In the genomic region with DNA sequence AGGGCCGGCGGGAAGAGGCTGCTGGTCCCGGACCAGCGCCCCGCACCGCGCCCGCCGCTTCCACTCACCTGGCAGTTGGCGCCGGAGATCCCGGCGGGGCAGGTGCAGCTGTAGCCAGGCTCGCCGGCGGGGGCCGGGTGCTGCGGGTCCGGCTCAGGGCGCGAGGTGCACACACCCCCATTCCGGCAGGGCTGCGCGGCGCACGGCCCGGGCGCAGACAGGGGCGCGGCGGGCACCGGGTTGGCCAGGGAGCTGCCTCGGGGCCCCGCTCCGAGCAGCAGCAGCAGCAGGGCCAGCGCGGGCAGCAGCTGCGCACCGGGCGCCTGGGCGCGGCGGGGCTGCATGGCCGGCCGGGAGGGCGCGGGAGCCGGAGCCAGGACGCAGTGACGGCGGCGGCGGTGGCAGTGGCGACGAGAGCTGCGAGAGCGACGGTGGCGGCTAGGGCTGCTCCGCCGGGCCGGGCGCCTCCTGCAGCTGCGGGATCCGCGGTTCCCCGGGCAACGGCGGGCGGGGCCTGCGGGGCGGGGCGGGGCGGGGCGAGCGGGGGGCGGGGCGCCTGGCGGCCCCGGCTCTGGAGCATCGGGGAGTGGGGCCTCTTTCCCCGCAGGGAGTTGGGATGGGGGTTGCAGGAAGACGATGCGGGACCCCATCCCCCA, we compare ENCODE assay signal across 8 cellular contexts. TPM values are rescaled to one million over a fixed set of nuclear protein-coding genes. Genes with fewer than 3 reads are reported as not detected.
DNase-seq lines count a peak whose midpoint lies in the region; ATAC-seq and TF ChIP-seq lines count a peak whose summit lies in the region.

A gene with protein sequence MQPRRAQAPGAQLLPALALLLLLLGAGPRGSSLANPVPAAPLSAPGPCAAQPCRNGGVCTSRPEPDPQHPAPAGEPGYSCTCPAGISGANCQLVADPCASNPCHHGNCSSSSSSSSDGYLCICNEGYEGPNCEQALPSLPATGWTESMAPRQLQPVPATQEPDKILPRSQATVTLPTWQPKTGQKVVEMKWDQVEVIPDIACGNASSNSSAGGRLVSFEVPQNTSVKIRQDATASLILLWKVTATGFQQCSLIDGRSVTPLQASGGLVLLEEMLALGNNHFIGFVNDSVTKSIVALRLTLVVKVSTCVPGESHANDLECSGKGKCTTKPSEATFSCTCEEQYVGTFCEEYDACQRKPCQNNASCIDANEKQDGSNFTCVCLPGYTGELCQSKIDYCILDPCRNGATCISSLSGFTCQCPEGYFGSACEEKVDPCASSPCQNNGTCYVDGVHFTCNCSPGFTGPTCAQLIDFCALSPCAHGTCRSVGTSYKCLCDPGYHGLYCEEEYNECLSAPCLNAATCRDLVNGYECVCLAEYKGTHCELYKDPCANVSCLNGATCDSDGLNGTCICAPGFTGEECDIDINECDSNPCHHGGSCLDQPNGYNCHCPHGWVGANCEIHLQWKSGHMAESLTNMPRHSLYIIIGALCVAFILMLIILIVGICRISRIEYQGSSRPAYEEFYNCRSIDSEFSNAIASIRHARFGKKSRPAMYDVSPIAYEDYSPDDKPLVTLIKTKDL (minus strand): TSS at position 476 of the 656 bp plus-strand sequence. CDS start 132 bp downstream, at position 344.

- ATAC-seq in GM23338 (peak; percentile 41), WTC11 (peak; percentile 50)
- ATAC-seq in stimulated activated memory B cell treated with anti-CD40 and anti-IgM and Interleukin-4, amounts not matched to agents 10 μg/mL and 1 μg/mL and 100 μg/mL, for 72 hours: peak; percentile 81

- H2AFZ ChIP-seq in GM23338: peak within 1 kb of the TSS; percentile 93

- H3K79me2 ChIP-seq in GM23338 (replicated peaks; ENCODE audit: insufficient read depth): no peaks in the 10 kb centered on the region

- H3K27ac ChIP-seq in GM23338 (ENCODE audit: low read depth) (no peak within 1 kb of the TSS), liver (ENCODE audit: low read depth in 1 of 2, low read length in 2 of 2) (no peak within 1 kb of the TSS)

- no peaks in the 10 kb centered on the region for H3K36me3 Mint-ChIP-seq in GM23338 (ENCODE audit: low read depth)
- H3K36me3 Mint-ChIP-seq in WTC11: no peaks in the 10 kb centered on the region
- H3K36me3 Mint-ChIP-seq in chondrocyte (ENCODE audit: low read depth): peaks cover 2% of the 10 kb centered on the region
- H3K36me3 Mint-ChIP-seq in stimulated activated memory B cell treated with anti-CD40 and anti-IgM and Interleukin-4, amounts not matched to agents 10 μg/mL and 1 μg/mL and 100 μg/mL, for 72 hours: no peaks in the 10 kb centered on the region

- WGBS in liver: 2% methylated on average over 84 of the region's 84 CpGs

- H3K9me3 ChIP-seq in liver (ENCODE audit: control insufficient read depth in 4 of 4, low read length in 3 of 4): no peaks in the 10 kb centered on the region

- H3K4me3 ChIP-seq in GM23338: peak within 1 kb of the TSS; percentile 71
- H3K4me3 ChIP-seq in liver (ENCODE audit: low read depth in 1 of 3, low read length in 3 of 3): peak within 1 kb of the TSS in 2 of 3 donors; percentile 39 to 68

- H3K27me3 Mint-ChIP-seq in GM23338 (ENCODE audit: insufficient read depth, low read depth, poor library complexity) (peaks cover 30% of the 10 kb centered on the region), WTC11 (ENCODE audit: low read depth) (peaks cover 58% of the 10 kb centered on the region), chondrocyte (ENCODE audit: low read depth) (peaks cover 73% of the 10 kb centered on the region)
- peaks cover 77% of the 10 kb centered on the region for H3K27me3 Mint-ChIP-seq in stimulated activated memory B cell treated with anti-CD40 and anti-IgM and Interleukin-4, amounts not matched to agents 10 μg/mL and 1 μg/mL and 100 μg/mL, for 72 hours

- H3K9me2 ChIP-seq in GM23338 (ENCODE audit: insufficient read depth): no peaks in the 10 kb centered on the region

- H3K27me3 ChIP-seq in GM23338 (ENCODE audit: insufficient read depth) (peaks cover 38% of the 10 kb centered on the region), liver (ENCODE audit: control insufficient read depth in 4 of 4, insufficient read depth in 4 of 4, low read length in 3 of 4) (peaks cover 3 to 18% (median 8%) of the 10 kb centered on the region in 4 donors)

- H4K20me1 ChIP-seq in GM23338 (replicated peaks; ENCODE audit: insufficient read depth): no peaks in the 10 kb centered on the region

- H3K4me1 ChIP-seq in GM23338 (ENCODE audit: insufficient read depth): peaks cover 11% of the 10 kb centered on the region; the same call in 1 of the 2 replicates
- H3K4me1 ChIP-seq in liver (ENCODE audit: control insufficient read depth in 4 of 4, insufficient read depth in 4 of 4, low read length in 3 of 4): peaks cover 13 to 21% (median 17%) of the 10 kb centered on the region in 4 donors

- POLR2A ChIA-PET in WTC11 (lab: Charles Lee): interaction anchor here (0.6 kb wide), 1 partner anchor 36 kb away, joined by 4 read pairs; no protein-coding TSS in a partner anchor

- in situ Hi-C loops in G401 (cut with HindIII; ENCODE audit: low sequenced_read_pairs): no loop called here

- no peak for TF ChIP-seq RAD21 in liver (IDR thresholded peaks at IDR 0.05)

- H3K27ac Mint-ChIP-seq in GM23338: no peak within 1 kb of the TSS
- H3K27ac Mint-ChIP-seq in WTC11: no peak within 1 kb of the TSS
- no peak within 1 kb of the TSS for H3K27ac Mint-ChIP-seq in chondrocyte (ENCODE audit: unreplicated experiment)
- H3K27ac Mint-ChIP-seq in stimulated activated memory B cell treated with anti-CD40 and anti-IgM and Interleukin-4, amounts not matched to agents 10 μg/mL and 1 μg/mL and 100 μg/mL, for 72 hours: no peak within 1 kb of the TSS

- peak; percentile 76 for DNase-seq in G401 (ENCODE audit: low spot score)
- peak; percentile 72 for DNase-seq in GM23338 (ENCODE audit: low spot score)
- DNase-seq in M059J (ENCODE audit: low read depth): peak; percentile 24
- peak; percentile 68 for DNase-seq in WTC11 (ENCODE audit: low spot score)
- DNase-seq in chondrocyte (ENCODE audit: low spot score): no peak
- DNase-seq in NK-92 treated with Interleukin-12 subunit alpha and Interleukin-12 subunit beta, amount 100 ng/mL, for 24 hours (lab: John Stamatoyannopoulos, UW): no peak

- H3F3A ChIP-seq in GM23338 (replicated peaks; ENCODE audit: low read depth): no peaks in the 10 kb centered on the region; the same call in 1 of the 2 replicates

- CTCF ChIA-PET in WTC11 (lab: Charles Lee): interaction anchor here (0.6 to 1.7 kb wide), 11 partner anchors 13 to 288 kb away, joined by 3 to 10 read pairs (median 3); no protein-coding TSS in a partner anchor

- no peak within 1 kb of the TSS for H3K9ac ChIP-seq in liver (ENCODE audit: low read depth in 1 of 2, low read length in 2 of 2)

- H3K4me2 ChIP-seq in GM23338: peak within 1 kb of the TSS; percentile 93

- H3K36me3 ChIP-seq in GM23338 (ENCODE audit: insufficient read depth): no peaks in the 10 kb centered on the region
- H3K36me3 ChIP-seq in liver (ENCODE audit: control insufficient read depth in 4 of 4, insufficient read depth in 3 of 4, low read depth in 1 of 4, low read length in 3 of 4): no peaks in the 10 kb centered on the region

- no peak for TF ChIP-seq CTCF in GM23338 (conservative IDR thresholded peaks at IDR 0.05; ENCODE audit: low read depth in 2 of 2)
- no peak for TF ChIP-seq CTCF in WTC11 (IDR thresholded peaks at IDR 0.05)
- no peak for TF ChIP-seq CTCF in chondrocyte (IDR thresholded peaks at IDR 0.05)
- TF ChIP-seq CTCF in liver (IDR thresholded peaks at IDR 0.05; ENCODE audit: low read depth, low read length, missing input control): no peak

- H3K4me1 Mint-ChIP-seq in GM23338 (peaks cover 11% of the 10 kb centered on the region), WTC11 (peaks cover 20% of the 10 kb centered on the region), chondrocyte (ENCODE audit: low read depth) (peaks cover 7% of the 10 kb centered on the region)
- peaks cover 12% of the 10 kb centered on the region for H3K4me1 Mint-ChIP-seq in stimulated activated memory B cell treated with anti-CD40 and anti-IgM and Interleukin-4, amounts not matched to agents 10 μg/mL and 1 μg/mL and 100 μg/mL, for 72 hours

- H3K9me3 Mint-ChIP-seq in GM23338: no peaks in the 10 kb centered on the region; the same call in 2 of the 3 replicates
- H3K9me3 Mint-ChIP-seq in WTC11: no peaks in the 10 kb centered on the region
- peaks cover 7% of the 10 kb centered on the region for H3K9me3 Mint-ChIP-seq in chondrocyte (ENCODE audit: low read depth)
- H3K9me3 Mint-ChIP-seq in stimulated activated memory B cell treated with anti-CD40 and anti-IgM and Interleukin-4, amounts not matched to agents 10 μg/mL and 1 μg/mL and 100 μg/mL, for 72 hours: no peaks in the 10 kb centered on the region

- H3K4me3 Mint-ChIP-seq in GM23338 (peak within 1 kb of the TSS; percentile 82), WTC11 (peak within 1 kb of the TSS; percentile 76), chondrocyte (ENCODE audit: unreplicated experiment) (peak within 1 kb of the TSS; percentile 50)
- H3K4me3 Mint-ChIP-seq in stimulated activated memory B cell treated with anti-CD40 and anti-IgM and Interleukin-4, amounts not matched to agents 10 μg/mL and 1 μg/mL and 100 μg/mL, for 72 hours: peak within 1 kb of the TSS; percentile 60

TF ChIP-seq in liver, 16 proteins besides CTCF, POLR2A, EP300 and RAD21:
- TF ChIP-seq FOXA2 (IDR thresholded peaks at IDR 0.05) (no peak), YY1 (IDR thresholded peaks at IDR 0.05) (no peak)

RNA-seq across cellular contexts. Expression of the gene that starts here (rescaled TPM):
- not detected in 2 replicates for total RNA-seq in G401 (2014; rRNA removed; shearing (Covaris generic))
- total RNA-seq in GM23338 (2014; rRNA removed; shearing (Covaris generic)): 7.1 and 8.8 TPM in 2 replicates
- 4.7 and 5.6 TPM in 2 replicates for polyA plus RNA-seq in GM23338 (2016; fragmentation: Nextera tagmentation; extraction: Ambion mirVana)
- 13.9 and 21.5 TPM in 2 replicates for total RNA-seq in M059J (2014; rRNA removed; shearing (Covaris generic))
- 2.5 to 3.7 TPM (median 2.9 TPM) in 3 replicates for total RNA-seq in WTC11 (2021)
- not detected in 3 replicates for total RNA-seq in chondrocyte
- total RNA-seq in liver: not detected
- polyA plus RNA-seq in liver: under 1 TPM in 1 of 2 donors, not detected in 1; 0.01 TPM

Comparison
In these comparisons a context has a peak if more than half of its experiments do, and no peak if none do; other contexts are left out.
1. Peak in DNase-seq in G401; RNA of the gene not detected or under 1 TPM.
2. DNase-seq: peak in GM23338 (single experiment), M059J (single experiment) and WTC11 (single experiment); none in chondrocyte (single experiment) and NK-92 treated with Interleukin-12 subunit alpha and Interleukin-12 subunit beta, amount 100 ng/mL, for 24 hours (single experiment).
3. Peak in every context shown above with its lines, with median percentiles within 50 percentile points of each other: ATAC-seq and H3K4me3 Mint-ChIP-seq.